1 cellular context compared by ENCODE assay signal in the genomic region with DNA sequence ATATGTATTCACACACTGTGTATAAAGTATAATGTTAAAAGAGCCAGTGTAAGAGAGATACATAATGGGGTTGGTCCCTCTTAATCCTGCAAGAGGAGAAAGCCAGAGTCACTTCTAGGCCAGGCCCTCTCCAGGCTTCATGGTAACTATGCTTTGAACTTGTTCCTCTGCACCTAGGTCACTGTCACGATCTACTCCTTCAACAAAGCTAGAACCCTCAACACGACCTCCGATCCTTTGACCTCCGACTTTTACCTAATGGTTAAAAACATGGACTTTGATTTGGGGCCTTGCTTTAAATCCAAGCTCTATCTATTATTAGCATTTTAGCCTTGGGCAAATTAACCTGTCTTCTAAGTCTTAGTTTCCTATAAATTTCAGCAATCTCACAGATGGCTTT.
TF ChIP-seq lines count a peak whose summit lies in the region.

No MANE protein-coding gene starts in this region.

TF ChIP-seq in HepG2, 621 proteins besides CTCF, POLR2A, EP300 and RAD21 (continued from another document):
- TF ChIP-seq, protein P1, sequence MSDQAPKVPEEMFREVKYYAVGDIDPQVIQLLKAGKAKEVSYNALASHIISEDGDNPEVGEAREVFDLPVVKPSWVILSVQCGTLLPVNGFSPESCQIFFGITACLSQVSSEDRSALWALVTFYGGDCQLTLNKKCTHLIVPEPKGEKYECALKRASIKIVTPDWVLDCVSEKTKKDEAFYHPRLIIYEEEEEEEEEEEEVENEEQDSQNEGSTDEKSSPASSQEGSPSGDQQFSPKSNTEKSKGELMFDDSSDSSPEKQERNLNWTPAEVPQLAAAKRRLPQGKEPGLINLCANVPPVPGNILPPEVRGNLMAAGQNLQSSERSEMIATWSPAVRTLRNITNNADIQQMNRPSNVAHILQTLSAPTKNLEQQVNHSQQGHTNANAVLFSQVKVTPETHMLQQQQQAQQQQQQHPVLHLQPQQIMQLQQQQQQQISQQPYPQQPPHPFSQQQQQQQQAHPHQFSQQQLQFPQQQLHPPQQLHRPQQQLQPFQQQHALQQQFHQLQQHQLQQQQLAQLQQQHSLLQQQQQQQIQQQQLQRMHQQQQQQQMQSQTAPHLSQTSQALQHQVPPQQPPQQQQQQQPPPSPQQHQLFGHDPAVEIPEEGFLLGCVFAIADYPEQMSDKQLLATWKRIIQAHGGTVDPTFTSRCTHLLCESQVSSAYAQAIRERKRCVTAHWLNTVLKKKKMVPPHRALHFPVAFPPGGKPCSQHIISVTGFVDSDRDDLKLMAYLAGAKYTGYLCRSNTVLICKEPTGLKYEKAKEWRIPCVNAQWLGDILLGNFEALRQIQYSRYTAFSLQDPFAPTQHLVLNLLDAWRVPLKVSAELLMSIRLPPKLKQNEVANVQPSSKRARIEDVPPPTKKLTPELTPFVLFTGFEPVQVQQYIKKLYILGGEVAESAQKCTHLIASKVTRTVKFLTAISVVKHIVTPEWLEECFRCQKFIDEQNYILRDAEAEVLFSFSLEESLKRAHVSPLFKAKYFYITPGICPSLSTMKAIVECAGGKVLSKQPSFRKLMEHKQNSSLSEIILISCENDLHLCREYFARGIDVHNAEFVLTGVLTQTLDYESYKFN (CRISPR knock-in tag; conservative IDR thresholded peaks at IDR 0.05): peak; percentile 46; the same call in 1 of the 2 replicates
- TF ChIP-seq, protein P2, sequence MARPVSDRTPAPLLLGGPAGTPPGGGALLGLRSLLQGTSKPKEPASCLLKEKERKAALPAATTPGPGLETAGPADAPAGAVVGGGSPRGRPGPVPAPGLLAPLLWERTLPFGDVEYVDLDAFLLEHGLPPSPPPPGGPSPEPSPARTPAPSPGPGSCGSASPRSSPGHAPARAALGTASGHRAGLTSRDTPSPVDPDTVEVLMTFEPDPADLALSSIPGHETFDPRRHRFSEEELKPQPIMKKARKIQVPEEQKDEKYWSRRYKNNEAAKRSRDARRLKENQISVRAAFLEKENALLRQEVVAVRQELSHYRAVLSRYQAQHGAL (CRISPR knock-in tag; IDR thresholded peaks at IDR 0.05; ENCODE audit: not compliant biosample characterization): no peak
- TF ChIP-seq FOXK1 (CRISPR knock-in tag; IDR thresholded peaks at IDR 0.05; ENCODE audit: borderline replicate concordance, low read depth) (0 out of 2 replicates have a peak, but pooled peaks have one; percentile 19), TOPORS (CRISPR knock-in tag; IDR thresholded peaks at IDR 0.05) (no peak), ZNF34 (CRISPR knock-in tag; IDR thresholded peaks at IDR 0.05; ENCODE audit: borderline replicate concordance) (no peak), MEF2D (CRISPR knock-in tag; IDR thresholded peaks at IDR 0.05) (peak; percentile 74; the same call in 1 of the 2 replicates), HNF4A (CRISPR knock-in tag; IDR thresholded peaks at IDR 0.05) (peak; percentile 71), NR3C1 (CRISPR knock-in tag; IDR thresholded peaks at IDR 0.05) (no peak), TCF7 (IDR thresholded peaks at IDR 0.05; ENCODE audit: low read depth) (0 out of 2 replicates have a peak, but pooled peaks have one; percentile 12), SKI (IDR thresholded peaks at IDR 0.05; ENCODE audit: partially characterized antibody) (peak; percentile 22), MED1 (CRISPR knock-in tag; IDR thresholded peaks at IDR 0.05) (peak; percentile 73), CBFB (CRISPR knock-in tag; IDR thresholded peaks at IDR 0.05) (no peak), ZNF556 (CRISPR knock-in tag; IDR thresholded peaks at IDR 0.05; ENCODE audit: borderline replicate concordance) (no peak), NR2F2 (IDR thresholded peaks at IDR 0.05; ENCODE audit: borderline replicate concordance, low read depth) (peak; percentile 57; the same call in 1 of the 2 replicates), HNF4G (IDR thresholded peaks at IDR 0.05; ENCODE audit: borderline replicate concordance, low read depth, low read length) (peak; percentile 24; the same call in 1 of the 2 replicates), HNF4G (CRISPR knock-in tag; IDR thresholded peaks at IDR 0.05; ENCODE audit: borderline replicate concordance, low read depth) (no peak), SOX13 (IDR thresholded peaks at IDR 0.05) (no peak), SOX13 (CRISPR knock-in tag; conservative IDR thresholded peaks at IDR 0.05 in 1 of 2, IDR thresholded peaks at IDR 0.05 in 1 of 2) (peak in 1 of 2 experiments; percentile 21; a peak in 1 of 4 replicates), POGZ (CRISPR knock-in tag; IDR thresholded peaks at IDR 0.05) (0 out of 2 replicates have a peak, but pooled peaks have one; percentile 13)
- TF ChIP-seq, protein P3, sequence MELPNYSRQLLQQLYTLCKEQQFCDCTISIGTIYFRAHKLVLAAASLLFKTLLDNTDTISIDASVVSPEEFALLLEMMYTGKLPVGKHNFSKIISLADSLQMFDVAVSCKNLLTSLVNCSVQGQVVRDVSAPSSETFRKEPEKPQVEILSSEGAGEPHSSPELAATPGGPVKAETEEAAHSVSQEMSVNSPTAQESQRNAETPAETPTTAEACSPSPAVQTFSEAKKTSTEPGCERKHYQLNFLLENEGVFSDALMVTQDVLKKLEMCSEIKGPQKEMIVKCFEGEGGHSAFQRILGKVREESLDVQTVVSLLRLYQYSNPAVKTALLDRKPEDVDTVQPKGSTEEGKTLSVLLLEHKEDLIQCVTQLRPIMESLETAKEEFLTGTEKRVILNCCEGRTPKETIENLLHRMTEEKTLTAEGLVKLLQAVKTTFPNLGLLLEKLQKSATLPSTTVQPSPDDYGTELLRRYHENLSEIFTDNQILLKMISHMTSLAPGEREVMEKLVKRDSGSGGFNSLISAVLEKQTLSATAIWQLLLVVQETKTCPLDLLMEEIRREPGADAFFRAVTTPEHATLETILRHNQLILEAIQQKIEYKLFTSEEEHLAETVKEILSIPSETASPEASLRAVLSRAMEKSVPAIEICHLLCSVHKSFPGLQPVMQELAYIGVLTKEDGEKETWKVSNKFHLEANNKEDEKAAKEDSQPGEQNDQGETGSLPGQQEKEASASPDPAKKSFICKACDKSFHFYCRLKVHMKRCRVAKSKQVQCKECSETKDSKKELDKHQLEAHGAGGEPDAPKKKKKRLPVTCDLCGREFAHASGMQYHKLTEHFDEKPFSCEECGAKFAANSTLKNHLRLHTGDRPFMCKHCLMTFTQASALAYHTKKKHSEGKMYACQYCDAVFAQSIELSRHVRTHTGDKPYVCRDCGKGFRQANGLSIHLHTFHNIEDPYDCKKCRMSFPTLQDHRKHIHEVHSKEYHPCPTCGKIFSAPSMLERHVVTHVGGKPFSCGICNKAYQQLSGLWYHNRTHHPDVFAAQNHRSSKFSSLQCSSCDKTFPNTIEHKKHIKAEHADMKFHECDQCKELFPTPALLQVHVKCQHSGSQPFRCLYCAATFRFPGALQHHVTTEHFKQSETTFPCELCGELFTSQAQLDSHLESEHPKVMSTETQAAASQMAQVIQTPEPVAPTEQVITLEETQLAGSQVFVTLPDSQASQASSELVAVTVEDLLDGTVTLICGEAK (IDR thresholded peaks at IDR 0.05): no peak
- TF ChIP-seq, protein P3 (CRISPR knock-in tag; IDR thresholded peaks at IDR 0.05): peak; percentile 86; the same call in 1 of the 2 replicates
- TF ChIP-seq, protein P4, sequence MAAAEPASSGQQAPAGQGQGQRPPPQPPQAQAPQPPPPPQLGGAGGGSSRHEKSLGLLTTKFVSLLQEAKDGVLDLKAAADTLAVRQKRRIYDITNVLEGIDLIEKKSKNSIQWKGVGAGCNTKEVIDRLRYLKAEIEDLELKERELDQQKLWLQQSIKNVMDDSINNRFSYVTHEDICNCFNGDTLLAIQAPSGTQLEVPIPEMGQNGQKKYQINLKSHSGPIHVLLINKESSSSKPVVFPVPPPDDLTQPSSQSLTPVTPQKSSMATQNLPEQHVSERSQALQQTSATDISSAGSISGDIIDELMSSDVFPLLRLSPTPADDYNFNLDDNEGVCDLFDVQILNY (CRISPR knock-in tag; conservative IDR thresholded peaks at IDR 0.05): no peak
- TF ChIP-seq, protein P5, sequence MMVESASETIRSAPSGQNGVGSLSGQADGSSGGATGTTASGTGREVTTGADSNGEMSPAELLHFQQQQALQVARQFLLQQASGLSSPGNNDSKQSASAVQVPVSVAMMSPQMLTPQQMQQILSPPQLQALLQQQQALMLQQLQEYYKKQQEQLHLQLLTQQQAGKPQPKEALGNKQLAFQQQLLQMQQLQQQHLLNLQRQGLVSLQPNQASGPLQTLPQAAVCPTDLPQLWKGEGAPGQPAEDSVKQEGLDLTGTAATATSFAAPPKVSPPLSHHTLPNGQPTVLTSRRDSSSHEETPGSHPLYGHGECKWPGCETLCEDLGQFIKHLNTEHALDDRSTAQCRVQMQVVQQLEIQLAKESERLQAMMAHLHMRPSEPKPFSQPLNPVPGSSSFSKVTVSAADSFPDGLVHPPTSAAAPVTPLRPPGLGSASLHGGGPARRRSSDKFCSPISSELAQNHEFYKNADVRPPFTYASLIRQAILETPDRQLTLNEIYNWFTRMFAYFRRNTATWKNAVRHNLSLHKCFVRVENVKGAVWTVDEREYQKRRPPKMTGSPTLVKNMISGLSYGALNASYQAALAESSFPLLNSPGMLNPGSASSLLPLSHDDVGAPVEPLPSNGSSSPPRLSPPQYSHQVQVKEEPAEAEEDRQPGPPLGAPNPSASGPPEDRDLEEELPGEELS (CRISPR knock-in tag; IDR thresholded peaks at IDR 0.05): 0 out of 2 replicates have a peak, but pooled peaks have one; percentile 27
- TF ChIP-seq, protein P6, sequence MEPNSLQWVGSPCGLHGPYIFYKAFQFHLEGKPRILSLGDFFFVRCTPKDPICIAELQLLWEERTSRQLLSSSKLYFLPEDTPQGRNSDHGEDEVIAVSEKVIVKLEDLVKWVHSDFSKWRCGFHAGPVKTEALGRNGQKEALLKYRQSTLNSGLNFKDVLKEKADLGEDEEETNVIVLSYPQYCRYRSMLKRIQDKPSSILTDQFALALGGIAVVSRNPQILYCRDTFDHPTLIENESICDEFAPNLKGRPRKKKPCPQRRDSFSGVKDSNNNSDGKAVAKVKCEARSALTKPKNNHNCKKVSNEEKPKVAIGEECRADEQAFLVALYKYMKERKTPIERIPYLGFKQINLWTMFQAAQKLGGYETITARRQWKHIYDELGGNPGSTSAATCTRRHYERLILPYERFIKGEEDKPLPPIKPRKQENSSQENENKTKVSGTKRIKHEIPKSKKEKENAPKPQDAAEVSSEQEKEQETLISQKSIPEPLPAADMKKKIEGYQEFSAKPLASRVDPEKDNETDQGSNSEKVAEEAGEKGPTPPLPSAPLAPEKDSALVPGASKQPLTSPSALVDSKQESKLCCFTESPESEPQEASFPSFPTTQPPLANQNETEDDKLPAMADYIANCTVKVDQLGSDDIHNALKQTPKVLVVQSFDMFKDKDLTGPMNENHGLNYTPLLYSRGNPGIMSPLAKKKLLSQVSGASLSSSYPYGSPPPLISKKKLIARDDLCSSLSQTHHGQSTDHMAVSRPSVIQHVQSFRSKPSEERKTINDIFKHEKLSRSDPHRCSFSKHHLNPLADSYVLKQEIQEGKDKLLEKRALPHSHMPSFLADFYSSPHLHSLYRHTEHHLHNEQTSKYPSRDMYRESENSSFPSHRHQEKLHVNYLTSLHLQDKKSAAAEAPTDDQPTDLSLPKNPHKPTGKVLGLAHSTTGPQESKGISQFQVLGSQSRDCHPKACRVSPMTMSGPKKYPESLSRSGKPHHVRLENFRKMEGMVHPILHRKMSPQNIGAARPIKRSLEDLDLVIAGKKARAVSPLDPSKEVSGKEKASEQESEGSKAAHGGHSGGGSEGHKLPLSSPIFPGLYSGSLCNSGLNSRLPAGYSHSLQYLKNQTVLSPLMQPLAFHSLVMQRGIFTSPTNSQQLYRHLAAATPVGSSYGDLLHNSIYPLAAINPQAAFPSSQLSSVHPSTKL (CRISPR knock-in tag; IDR thresholded peaks at IDR 0.05): peak; percentile 52
TF ChIP-seq in HepG2: peak in this region for 19.
